ENCODE assay signal across 12 cellular contexts in the genomic region with DNA sequence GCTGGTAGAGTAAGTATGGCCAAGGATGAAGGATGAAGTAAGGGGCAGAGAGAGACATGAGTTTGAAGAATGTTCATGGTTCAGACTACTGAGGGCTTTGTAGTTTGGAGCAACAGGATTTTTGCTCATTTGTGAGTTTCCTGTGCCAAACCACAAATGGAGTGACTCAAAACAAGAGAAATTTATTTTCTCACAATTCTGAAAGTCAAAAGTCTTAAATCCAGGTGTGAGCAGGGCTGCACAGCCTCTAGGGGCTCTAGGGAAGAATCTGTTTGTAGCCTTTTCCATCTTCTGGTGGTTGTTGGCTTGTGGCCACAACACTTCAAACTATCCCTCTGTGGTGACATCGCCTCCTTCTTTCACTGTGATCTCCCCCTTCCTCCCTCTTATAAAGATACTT. TPM values are rescaled to one million over a fixed set of nuclear protein-coding genes. Genes with fewer than 3 reads are reported as not detected.
A peak's percentile ranks its signal among the peaks of the same experiment; 100 is the strongest.
DNase-seq lines count a peak whose midpoint lies in the region; ATAC-seq, FAIRE-seq and TF ChIP-seq lines count a peak whose summit lies in the region.
"Had no signal": no experiment of that assay in that cellular context is flagged by ENCODE, and none has a peak within 500 bp of the region (broad histone marks: within the 10 kb centered on the region; RNA-seq: fewer than 3 reads in every experiment).

No MANE protein-coding gene starts in this region.

- H3K9me3 ChIP-seq in endodermal cell (ENCODE audit: control insufficient read depth, low read length) = no peaks in the 10 kb centered on the region
- H3K9me3 ChIP-seq: upper lobe of left lung had no signal

- H3K4me2 ChIP-seq in KMS-11 = peak overlapping the region; percentile 19; the same call in 1 of the 2 replicates

- no peaks in the 10 kb centered on the region for H3K27me3 ChIP-seq in KMS-11 (ENCODE audit: insufficient read depth, low read depth)
- peaks cover 50% of the 10 kb centered on the region for H3K27me3 ChIP-seq in endodermal cell (ENCODE audit: control insufficient read depth, insufficient read depth, low read length, poor library complexity, severe bottlenecking)
- H3K27me3 ChIP-seq: upper lobe of left lung had no signal

- no peak overlapping the region for H2AFZ ChIP-seq in KMS-11 (ENCODE audit: low read depth)

- no peak overlapping the region for H3K4me3 Mint-ChIP-seq in endodermal cell
- H3K4me3 Mint-ChIP-seq: activated naive CD8-positive, alpha-beta T cell had no signal

- no peaks in the 10 kb centered on the region for H3K4me1 Mint-ChIP-seq in endodermal cell

- H3K27ac ChIP-seq in KMS-11 (no peak overlapping the region), endodermal cell (ENCODE audit: low read depth, low read length) (no peak overlapping the region)
- H3K27ac ChIP-seq: foreskin keratinocyte, upper lobe of left lung had no signal

- no peak for TF ChIP-seq CTCF in KMS-11 (conservative IDR thresholded peaks at IDR 0.05; ENCODE audit: low read depth, low read length)
- TF ChIP-seq CTCF in endodermal cell (conservative IDR thresholded peaks at IDR 0.05) = no peak

- no peaks in the 10 kb centered on the region for H3K36me3 ChIP-seq in KMS-11 (ENCODE audit: insufficient read depth)
- H3K36me3 ChIP-seq in endodermal cell (ENCODE audit: control insufficient read depth, insufficient read depth, low read length) = no peaks in the 10 kb centered on the region
- H3K36me3 ChIP-seq: upper lobe of left lung had no signal

- H3K9me3 Mint-ChIP-seq in endodermal cell = no peaks in the 10 kb centered on the region

- H3K36me3 Mint-ChIP-seq in endodermal cell (ENCODE audit: low read depth) = no peaks in the 10 kb centered on the region

- no peak overlapping the region for H3K4me3 ChIP-seq in KMS-11 (IDR thresholded peaks at IDR 0.05; ENCODE audit: insufficient read depth, low read depth, low read length)
- H3K4me3 ChIP-seq in endodermal cell (ENCODE audit: low read length) = no peak overlapping the region
- H3K4me3 ChIP-seq: upper lobe of left lung had no signal

- H4K20me1 ChIP-seq in KMS-11 (ENCODE audit: insufficient read depth) = no peaks in the 10 kb centered on the region

- peaks cover 12% of the 10 kb centered on the region for H3K27me3 Mint-ChIP-seq in endodermal cell (ENCODE audit: insufficient read depth)
- H3K27me3 Mint-ChIP-seq: activated naive CD8-positive, alpha-beta T cell had no signal

- no peak for FAIRE-seq in HTR-8/SVneo (lab: Jason Lieb, UNC)

- DNase-seq in endodermal cell = peak; percentile 26
- no peak for DNase-seq in T1000 (lab: John Stamatoyannopoulos, UW)
- no peak for DNase-seq in HTR-8/SVneo (ENCODE audit: insufficient read length, low spot score)
- DNase-seq in NCI-H510A treated with DMSO at 0.1 percent for 48 hours (lab: John Stamatoyannopoulos, UW) = no peak
- DNase-seq: foreskin keratinocyte, midbrain, upper lobe of left lung had no signal

- H3K9ac ChIP-seq in KMS-11 (no peak overlapping the region), endodermal cell (ENCODE audit: extremely low read depth, low read length, poor library complexity, severe bottlenecking) (no peak overlapping the region)

- no peaks in the 10 kb centered on the region for H3K79me2 ChIP-seq in KMS-11 (ENCODE audit: insufficient read depth, low read depth)

- no peak overlapping the region for H3K27ac Mint-ChIP-seq in endodermal cell
- H3K27ac Mint-ChIP-seq: activated naive CD8-positive, alpha-beta T cell had no signal

- H3K4me1 ChIP-seq in KMS-11 (ENCODE audit: low read depth, poor library complexity, severe bottlenecking) (peaks cover 24% of the 10 kb centered on the region), endodermal cell (ENCODE audit: control insufficient read depth, insufficient read depth, low read length) (peaks cover 4% of the 10 kb centered on the region)
- H3K4me1 ChIP-seq: foreskin keratinocyte had no signal

- WGBS in endodermal cell (ENCODE audit: insufficient coverage in 1 of 2, insufficient read length in 1 of 2), 2 experiments = 92% methylated on average over 1 of the region's 1 CpG; no CpG with 5 or more reads in 1 of the 2 experiments

- ATAC-seq in GM18861 (IDR thresholded peaks at IDR 0.05; ENCODE audit: unreplicated experiment) = peak; percentile 65
- peak; percentile 66 for ATAC-seq in GM21528 (IDR thresholded peaks at IDR 0.05; ENCODE audit: low FRiP score, unreplicated experiment)
- no peak for ATAC-seq in HG02571 (IDR thresholded peaks at IDR 0.05; ENCODE audit: unreplicated experiment)
- ATAC-seq: foreskin keratinocyte had no signal

RNA-seq across cellular contexts. Expression of a gene that starts 58.9 kb away (rescaled TPM):
- total RNA-seq in endodermal cell = 10 to 100 TPM in 1 of 2 donors, 1 to 10 TPM in 1; 9.0 to 12.0 TPM
- 26.4 TPM for polyA plus RNA-seq in endodermal cell (2013, experiment 1 of 2)
- polyA plus RNA-seq in endodermal cell (2013, experiment 2 of 2) = 24.9 TPM
